ENCODE assay signal across 14 cellular contexts in genomic region chr4:83180469-83180968, GRCh38.
DNase-seq lines count a peak whose midpoint lies in the region; ATAC-seq, FAIRE-seq and TF ChIP-seq lines count a peak whose summit lies in the region.
"Had no signal": no experiment of that assay in that cellular context is flagged by ENCODE, and none has a peak within 500 bp of the region (broad histone marks: within the 10 kb centered on the region; RNA-seq: fewer than 3 reads in every experiment).

No MANE protein-coding gene starts in this region.

- H3K9me3 ChIP-seq in psoas muscle: no peaks in the 10 kb centered on the region
- H3K9me3 ChIP-seq: upper lobe of right lung had no signal

- H3K4me3 ChIP-seq in psoas muscle: no peak overlapping the region
- H3K4me3 ChIP-seq: upper lobe of right lung had no signal

- 51 to 57% (median 56%) methylated on average over 7 of the region's 7 CpGs for WGBS in psoas muscle, 3 donors

- peak; percentile 93 for FAIRE-seq in GM19239 (lab: Jason Lieb, UNC)

- H3K27ac ChIP-seq in psoas muscle: no peak overlapping the region
- H3K27ac ChIP-seq: upper lobe of right lung had no signal

- TF ChIP-seq CTCF in GM10266 (IDR thresholded peaks at IDR 0.05; ENCODE audit: control insufficient read depth, insufficient read depth, low read depth, missing control alignments) (no peak), psoas muscle (IDR thresholded peaks at IDR 0.05) (no peak)

- no peaks in the 10 kb centered on the region for H3K36me3 ChIP-seq in psoas muscle (ENCODE audit: insufficient read depth in 1 of 2, low read depth in 1 of 2)
- H3K36me3 ChIP-seq: upper lobe of right lung had no signal

- no peaks in the 10 kb centered on the region for H3K27me3 ChIP-seq in psoas muscle (ENCODE audit: insufficient read depth in 3 of 3, low read length in 2 of 3)
- H3K27me3 ChIP-seq: upper lobe of right lung had no signal

- H3K4me1 ChIP-seq in psoas muscle: no peaks in the 10 kb centered on the region
- H3K4me1 ChIP-seq: upper lobe of right lung had no signal

- peak; percentile 69 for ATAC-seq in HG02759 (IDR thresholded peaks at IDR 0.05; ENCODE audit: unreplicated experiment)
- ATAC-seq in psoas muscle: no peak
- ATAC-seq: activated CD4-positive, alpha-beta T cell treated with anti-CD3 and anti-CD28 coated beads for 36 hours; upper lobe of right lung had no signal

- intact Hi-C loops in psoas muscle (cut with DNase I): no loop called here

- peak; percentile 45 for DNase-seq in GM10266 (ENCODE audit: extremely low spot score)
- no peak for DNase-seq in GM19239 (ENCODE audit: insufficient read length, low spot score)
- peak; percentile 21 for DNase-seq in NAMALWA (ENCODE audit: low spot score)
- DNase-seq in NCI-H2171 treated with DMSO at 0.1 percent for 48 hours (lab: John Stamatoyannopoulos, UW): no peak
- DNase-seq in psoas muscle: no peak
- no peak for DNase-seq in HPDE6-E6E7 (ENCODE audit: extremely low spot score)
- DNase-seq in NCI-H446 treated with DMSO at 0.1 percent for 48 hours (lab: John Stamatoyannopoulos, UW): no peak
- DNase-seq: activated CD4-positive, alpha-beta T cell treated with anti-CD3 and anti-CD28 coated beads for 36 hours; islet precursor cell; NCI-H1105 treated with DMSO at 0.1 percent for 48 hours; NCI-H524; T-helper 1 cell; upper lobe of right lung had no signal

Comparison
In these comparisons a context has a peak if more than half of its experiments do, and no peak if none do; other contexts are left out.
1. DNase-seq: peak in GM10266 (single experiment) and NAMALWA (single experiment); none in GM19239 (single experiment), NCI-H2171 treated with DMSO at 0.1 percent for 48 hours (single experiment), psoas muscle (0 of 2), HPDE6-E6E7 (single experiment) and NCI-H446 treated with DMSO at 0.1 percent for 48 hours (single experiment).